13 cellular contexts compared by ENCODE assay signal in the genomic region with DNA sequence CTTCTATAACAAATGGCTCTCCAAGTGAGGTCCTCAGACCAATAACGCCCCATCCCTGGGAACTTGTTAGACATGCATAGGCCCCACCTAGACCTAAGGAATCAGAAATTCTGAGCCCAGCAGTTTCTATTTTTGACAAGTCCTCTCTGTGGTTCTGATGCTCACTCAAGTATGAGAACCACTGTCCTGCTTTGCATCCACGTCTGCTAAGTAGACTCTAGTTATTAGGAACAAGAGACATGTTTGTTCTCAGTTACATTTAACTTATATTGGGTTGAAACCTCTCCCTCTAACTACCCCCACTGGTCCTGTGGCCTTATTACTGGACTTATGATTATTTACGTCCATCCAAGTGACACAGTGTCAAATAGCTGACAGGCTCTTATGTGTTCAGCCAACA.
DNase-seq lines count a peak whose midpoint lies in the region; ATAC-seq, FAIRE-seq and TF ChIP-seq lines count a peak whose summit lies in the region.
"Had no signal": no experiment of that assay in that cellular context is flagged by ENCODE, and none has a peak within 500 bp of the region (broad histone marks: within the 10 kb centered on the region; RNA-seq: fewer than 3 reads in every experiment).

No MANE protein-coding gene starts in this region.

- H3K36me3 ChIP-seq in small intestine (ENCODE audit: control insufficient read depth in 2 of 2, insufficient read depth in 2 of 2, low read length in 2 of 2), result no peaks in the 10 kb centered on the region
- H3K36me3 ChIP-seq: SJSA1 had no signal

- H3K9me3 Mint-ChIP-seq in glutamatergic neuron (ENCODE audit: unreplicated experiment), result no peaks in the 10 kb centered on the region
- no peaks in the 10 kb centered on the region for H3K9me3 Mint-ChIP-seq in activated T-cell treated with anti-CD3 and anti-CD28 coated beads, Interleukin-2, amount 50 U/mL, for 72 hours
- H3K9me3 Mint-ChIP-seq: activated T-helper 17 cell treated with anti-CD3 and anti-CD28 coated beads, Interleukin-2, amount 50 U/mL, for 72 hours had no signal

- ATAC-seq in GM19328 (IDR thresholded peaks at IDR 0.05; ENCODE audit: unreplicated experiment) (peak; percentile 71), HG02678 (IDR thresholded peaks at IDR 0.05; ENCODE audit: unreplicated experiment) (peak; percentile 91), HG03439 (IDR thresholded peaks at IDR 0.05; ENCODE audit: unreplicated experiment) (peak; percentile 74)
- no peak for ATAC-seq in activated T-cell treated with anti-CD3 and anti-CD28 coated beads, Interleukin-2, amount 50 U/mL, for 72 hours (replicated peaks in 1 of 2)
- ATAC-seq: activated T-helper 17 cell treated with anti-CD3 and anti-CD28 coated beads, Interleukin-2, amount 50 U/mL, for 72 hours had no signal

- 79 to 93% (median 80%) methylated on average over 3 of the region's 3 CpGs for WGBS in small intestine, 3 donors

- H3K27me3 Mint-ChIP-seq in glutamatergic neuron (ENCODE audit: unreplicated experiment), result peaks cover 4% of the 10 kb centered on the region
- H3K27me3 Mint-ChIP-seq in activated T-cell treated with anti-CD3 and anti-CD28 coated beads, Interleukin-2, amount 50 U/mL, for 72 hours (ENCODE audit: low read depth), result no peaks in the 10 kb centered on the region
- H3K27me3 Mint-ChIP-seq: activated T-helper 17 cell treated with anti-CD3 and anti-CD28 coated beads, Interleukin-2, amount 50 U/mL, for 72 hours had no signal

- H3K4me1 Mint-ChIP-seq in glutamatergic neuron (ENCODE audit: low read depth, unreplicated experiment), result no peaks in the 10 kb centered on the region
- H3K4me1 Mint-ChIP-seq in activated T-cell treated with anti-CD3 and anti-CD28 coated beads, Interleukin-2, amount 50 U/mL, for 72 hours (ENCODE audit: low read depth), result no peaks in the 10 kb centered on the region
- H3K4me1 Mint-ChIP-seq: activated T-helper 17 cell treated with anti-CD3 and anti-CD28 coated beads, Interleukin-2, amount 50 U/mL, for 72 hours; H9 had no signal

- DNase-seq in GM12865 (ENCODE audit: low read depth) (peak; percentile 81), glutamatergic neuron (no peak), small intestine (no peak)
- no peak for DNase-seq in activated effector memory CD4-positive, alpha-beta T cell treated with Interleukin-2 at 50 U/mL for 16 hours
- DNase-seq in activated T-cell treated with anti-CD3 and anti-CD28 coated beads, Interleukin-2, amount 50 U/mL, for 72 hours, result no peak
- DNase-seq: central memory CD4-positive, alpha-beta T cell; EL; H9 had no signal

- no peak overlapping the region for H3K27ac ChIP-seq in small intestine (ENCODE audit: low read depth in 1 of 2, low read length in 1 of 2)
- H3K27ac ChIP-seq: SJSA1 had no signal

- H3K27me3 ChIP-seq in small intestine (ENCODE audit: control insufficient read depth in 2 of 2, insufficient read depth in 2 of 2, low read length in 2 of 2), result no peaks in the 10 kb centered on the region
- H3K27me3 ChIP-seq: SJSA1 had no signal

- no peak for FAIRE-seq in small intestine (lab: Jason Lieb, UNC)

- H3K4me3 Mint-ChIP-seq in glutamatergic neuron (ENCODE audit: unreplicated experiment), result no peak overlapping the region
- H3K4me3 Mint-ChIP-seq in activated T-cell treated with anti-CD3 and anti-CD28 coated beads, Interleukin-2, amount 50 U/mL, for 72 hours, result no peak overlapping the region
- H3K4me3 Mint-ChIP-seq: activated T-helper 17 cell treated with anti-CD3 and anti-CD28 coated beads, Interleukin-2, amount 50 U/mL, for 72 hours; H9 had no signal

- no peak for TF ChIP-seq CTCF in GM12865 (IDR thresholded peaks at IDR 0.05; ENCODE audit: insufficient read depth, low read depth, low read length, missing control alignments)
- TF ChIP-seq CTCF in glutamatergic neuron (IDR thresholded peaks at IDR 0.05; ENCODE audit: partially characterized antibody, unreplicated experiment), result no peak

- no peaks in the 10 kb centered on the region for H3K36me3 Mint-ChIP-seq in glutamatergic neuron (ENCODE audit: unreplicated experiment)
- H3K36me3 Mint-ChIP-seq in activated T-cell treated with anti-CD3 and anti-CD28 coated beads, Interleukin-2, amount 50 U/mL, for 72 hours (ENCODE audit: insufficient read depth in 2 of 2), result no peaks in the 10 kb centered on the region

- no peaks in the 10 kb centered on the region for H3K9me3 ChIP-seq in small intestine (ENCODE audit: control insufficient read depth, low read depth)
- H3K9me3 ChIP-seq: SJSA1 had no signal

- no peaks in the 10 kb centered on the region for H3K4me1 ChIP-seq in small intestine (ENCODE audit: control insufficient read depth in 2 of 2, insufficient read depth in 1 of 2, low read depth in 1 of 2, low read length in 1 of 2)
- H3K4me1 ChIP-seq: SJSA1 had no signal

- H3K27ac Mint-ChIP-seq in glutamatergic neuron (ENCODE audit: unreplicated experiment), result no peak overlapping the region
- H3K27ac Mint-ChIP-seq in activated T-cell treated with anti-CD3 and anti-CD28 coated beads, Interleukin-2, amount 50 U/mL, for 72 hours, result no peak overlapping the region
- H3K27ac Mint-ChIP-seq: activated T-helper 17 cell treated with anti-CD3 and anti-CD28 coated beads, Interleukin-2, amount 50 U/mL, for 72 hours; H9 had no signal

- H3K4me3 ChIP-seq in GM12865 (ENCODE audit: low read depth, low read length) (no peak overlapping the region), small intestine (ENCODE audit: low read depth in 1 of 2, low read length in 2 of 2) (no peak overlapping the region)
- H3K4me3 ChIP-seq: SJSA1 had no signal

Comparison
In these comparisons a context has a peak if more than half of its experiments do, and no peak if none do; other contexts are left out.
1. ATAC-seq: peak in GM19328 (single experiment), HG02678 (single experiment) and HG03439 (single experiment); none in activated T-cell treated with anti-CD3 and anti-CD28 coated beads, Interleukin-2, amount 50 U/mL, for 72 hours (0 of 2).